ENCODE assay signal across 13 cellular contexts in genomic region chr4:3868146-3868840, GRCh38.
A peak's percentile ranks its signal among the peaks of the same experiment; 100 is the strongest.
DNase-seq lines count a peak whose midpoint lies in the region; ATAC-seq and TF ChIP-seq lines count a peak whose summit lies in the region.
"Had no signal": no experiment of that assay in that cellular context is flagged by ENCODE, and none has a peak within 500 bp of the region (broad histone marks: within the 10 kb centered on the region; RNA-seq: fewer than 3 reads in every experiment).

No MANE protein-coding gene starts in this region.

- H3K4me3 ChIP-seq in left ventricle myocardium inferior = no peak overlapping the region
- no peak overlapping the region for H3K4me3 ChIP-seq in CD8-positive, alpha-beta T cell (ENCODE audit: low read depth, low read length)
- H3K4me3 ChIP-seq: tibial artery had no signal

- H3K9me3 Mint-ChIP-seq in CD8-positive, alpha-beta T cell = no peaks in the 10 kb centered on the region
- H3K9me3 Mint-ChIP-seq: nephron had no signal

- ATAC-seq in left ventricle myocardium superior = no peak
- ATAC-seq in HG02588 (IDR thresholded peaks at IDR 0.05; ENCODE audit: unreplicated experiment) = no peak
- no peak for ATAC-seq in CD8-positive, alpha-beta T cell

- H3K4me3 Mint-ChIP-seq in CD8-positive, alpha-beta T cell = no peak overlapping the region
- H3K4me3 Mint-ChIP-seq: nephron had no signal

- no peak overlapping the region for H3K27ac ChIP-seq in left ventricle myocardium inferior (replicated peaks)
- no peak overlapping the region for H3K27ac ChIP-seq in CD8-positive, alpha-beta T cell (ENCODE audit: low read depth, low read length)
- H3K27ac ChIP-seq: tibial artery had no signal

- CTCF ChIA-PET in CD8-positive, alpha-beta T cell (lab: Charles Lee) = no interaction called here

- POLR2A ChIA-PET in CD8-positive, alpha-beta T cell (lab: Charles Lee) = no interaction called here

- DNase-seq in left ventricle myocardium inferior = peak; percentile 6
- DNase-seq in left ventricle myocardium superior = no peak
- peak; percentile 28 for DNase-seq in RKO (ENCODE audit: low spot score)
- DNase-seq in fibroblast of peridontal ligament (ENCODE audit: extremely low read depth) = peak; percentile 7
- DNase-seq in stimulated activated CD4-positive, alpha-beta T cell treated with anti-CD3 and anti-CD28 coated beads, Interleukin-2, amount 100 ng/mL, for 48 hours = no peak
- no peak for DNase-seq in CD8-positive, alpha-beta T cell
- no peak for DNase-seq in stimulated activated naive CD4-positive, alpha-beta T cell (lab: John Stamatoyannopoulos, UW)
- DNase-seq: activated T-cell treated with anti-CD3 and anti-CD28 coated beads, Interleukin-2, amount 50 U/mL, for 48 hours; AML-193; SHP77 had no signal

- peaks cover 99% of the 10 kb centered on the region for H3K27me3 ChIP-seq in left ventricle myocardium inferior (ENCODE audit: low read depth)
- peaks cover 10% of the 10 kb centered on the region for H3K27me3 ChIP-seq in CD8-positive, alpha-beta T cell (ENCODE audit: insufficient read depth, low read length)

- no peaks in the 10 kb centered on the region for H3K36me3 ChIP-seq in left ventricle myocardium inferior
- no peaks in the 10 kb centered on the region for H3K36me3 ChIP-seq in CD8-positive, alpha-beta T cell (ENCODE audit: insufficient read depth, low read length)
- H3K36me3 ChIP-seq: tibial artery had no signal

- no peak for TF ChIP-seq CTCF in left ventricle myocardium inferior (IDR thresholded peaks at IDR 0.05; ENCODE audit: borderline replicate concordance)
- TF ChIP-seq CTCF in CD8-positive, alpha-beta T cell (IDR thresholded peaks at IDR 0.05) = no peak

- H3K27me3 Mint-ChIP-seq in CD8-positive, alpha-beta T cell (ENCODE audit: low read depth) = peaks cover 29% of the 10 kb centered on the region

- H3K36me3 Mint-ChIP-seq in CD8-positive, alpha-beta T cell = no peaks in the 10 kb centered on the region

- peaks cover 10% of the 10 kb centered on the region for H3K4me1 ChIP-seq in left ventricle myocardium inferior
- H3K4me1 ChIP-seq in CD8-positive, alpha-beta T cell (ENCODE audit: insufficient read depth, low read length) = peaks cover 3% of the 10 kb centered on the region

- peaks cover 5% of the 10 kb centered on the region for H3K4me1 Mint-ChIP-seq in CD8-positive, alpha-beta T cell (ENCODE audit: low read depth)

- H3K27ac Mint-ChIP-seq in CD8-positive, alpha-beta T cell = no peak overlapping the region
- H3K27ac Mint-ChIP-seq: nephron had no signal

- intact Hi-C loops in left ventricle myocardium inferior (cut with micrococcal nuclease) = no loop called here
- intact Hi-C loops in left ventricle myocardium superior (cut with micrococcal nuclease) = no loop called here
- intact Hi-C loops in CD8-positive, alpha-beta T cell (cut with DNase I, micrococcal nuclease) = no loop called here

- H3K9me3 ChIP-seq in left ventricle myocardium inferior (replicated peaks) = no peaks in the 10 kb centered on the region
- no peaks in the 10 kb centered on the region for H3K9me3 ChIP-seq in CD8-positive, alpha-beta T cell (ENCODE audit: low read length)
- H3K9me3 ChIP-seq: tibial artery had no signal

Comparison
In these comparisons a context has a peak if more than half of its experiments do, and no peak if none do; other contexts are left out.
1. DNase-seq: peak in left ventricle myocardium inferior (single experiment), RKO (single experiment) and fibroblast of peridontal ligament (single experiment); none in left ventricle myocardium superior (single experiment), stimulated activated CD4-positive, alpha-beta T cell treated with anti-CD3 and anti-CD28 coated beads, Interleukin-2, amount 100 ng/mL, for 48 hours (0 of 2), CD8-positive, alpha-beta T cell (0 of 7) and stimulated activated naive CD4-positive, alpha-beta T cell (0 of 6).